1 cellular context compared by ENCODE assay signal in the genomic region with DNA sequence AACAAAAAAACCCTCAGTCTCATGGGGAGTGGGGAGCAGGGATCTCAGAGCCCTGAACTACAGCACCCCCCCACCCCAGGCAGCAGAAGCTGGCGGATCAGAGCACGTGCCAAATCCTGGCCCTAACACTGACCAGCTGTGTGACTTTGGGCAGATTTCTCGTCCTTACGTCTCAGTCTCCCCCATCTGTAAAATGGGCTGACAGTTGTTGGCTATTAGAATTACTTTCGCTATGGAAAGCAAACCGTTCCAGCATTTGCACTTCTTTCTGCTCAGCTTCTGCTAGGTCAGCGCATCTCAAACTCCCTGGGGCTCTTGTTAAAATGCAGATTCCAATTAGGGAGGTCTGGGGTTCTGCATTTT.
TF ChIP-seq lines count a peak whose summit lies in the region.

No MANE protein-coding gene starts in this region.

TF ChIP-seq in WTC11, 78 proteins besides CTCF, POLR2A, EP300 and RAD21 (continued from another document):
- no peak for TF ChIP-seq ZNF416 (CRISPR knock-in tag; IDR thresholded peaks at IDR 0.05)
- TF ChIP-seq, protein P1, sequence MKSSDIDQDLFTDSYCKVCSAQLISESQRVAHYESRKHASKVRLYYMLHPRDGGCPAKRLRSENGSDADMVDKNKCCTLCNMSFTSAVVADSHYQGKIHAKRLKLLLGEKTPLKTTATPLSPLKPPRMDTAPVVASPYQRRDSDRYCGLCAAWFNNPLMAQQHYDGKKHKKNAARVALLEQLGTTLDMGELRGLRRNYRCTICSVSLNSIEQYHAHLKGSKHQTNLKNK (CRISPR knock-in tag; IDR thresholded peaks at IDR 0.05), result no peak
- TF ChIP-seq ZNF232 (CRISPR knock-in tag; IDR thresholded peaks at IDR 0.05), result no peak
- TF ChIP-seq TCF7 (CRISPR knock-in tag; IDR thresholded peaks at IDR 0.05; ENCODE audit: low read depth), result no peak
- TF ChIP-seq, protein P2, sequence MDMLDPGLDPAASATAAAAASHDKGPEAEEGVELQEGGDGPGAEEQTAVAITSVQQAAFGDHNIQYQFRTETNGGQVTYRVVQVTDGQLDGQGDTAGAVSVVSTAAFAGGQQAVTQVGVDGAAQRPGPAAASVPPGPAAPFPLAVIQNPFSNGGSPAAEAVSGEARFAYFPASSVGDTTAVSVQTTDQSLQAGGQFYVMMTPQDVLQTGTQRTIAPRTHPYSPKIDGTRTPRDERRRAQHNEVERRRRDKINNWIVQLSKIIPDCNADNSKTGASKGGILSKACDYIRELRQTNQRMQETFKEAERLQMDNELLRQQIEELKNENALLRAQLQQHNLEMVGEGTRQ (CRISPR knock-in tag; IDR thresholded peaks at IDR 0.05), result no peak
- TF ChIP-seq, protein P3, sequence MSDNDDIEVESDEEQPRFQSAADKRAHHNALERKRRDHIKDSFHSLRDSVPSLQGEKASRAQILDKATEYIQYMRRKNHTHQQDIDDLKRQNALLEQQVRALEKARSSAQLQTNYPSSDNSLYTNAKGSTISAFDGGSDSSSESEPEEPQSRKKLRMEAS (CRISPR knock-in tag; IDR thresholded peaks at IDR 0.05), result no peak
- TF ChIP-seq TP53 (CRISPR knock-in tag; IDR thresholded peaks at IDR 0.05), result no peak
- TF ChIP-seq, protein P4, sequence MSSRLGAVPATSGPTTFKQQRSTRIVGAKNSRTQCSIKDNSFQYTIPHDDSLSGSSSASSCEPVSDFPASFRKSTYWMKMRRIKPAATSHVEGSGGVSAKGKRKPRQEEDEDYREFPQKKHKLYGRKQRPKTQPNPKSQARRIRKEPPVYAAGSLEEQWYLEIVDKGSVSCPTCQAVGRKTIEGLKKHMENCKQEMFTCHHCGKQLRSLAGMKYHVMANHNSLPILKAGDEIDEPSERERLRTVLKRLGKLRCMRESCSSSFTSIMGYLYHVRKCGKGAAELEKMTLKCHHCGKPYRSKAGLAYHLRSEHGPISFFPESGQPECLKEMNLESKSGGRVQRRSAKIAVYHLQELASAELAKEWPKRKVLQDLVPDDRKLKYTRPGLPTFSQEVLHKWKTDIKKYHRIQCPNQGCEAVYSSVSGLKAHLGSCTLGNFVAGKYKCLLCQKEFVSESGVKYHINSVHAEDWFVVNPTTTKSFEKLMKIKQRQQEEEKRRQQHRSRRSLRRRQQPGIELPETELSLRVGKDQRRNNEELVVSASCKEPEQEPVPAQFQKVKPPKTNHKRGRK (CRISPR knock-in tag; IDR thresholded peaks at IDR 0.05; ENCODE audit: borderline replicate concordance), result no peak
- TF ChIP-seq, protein P5, sequence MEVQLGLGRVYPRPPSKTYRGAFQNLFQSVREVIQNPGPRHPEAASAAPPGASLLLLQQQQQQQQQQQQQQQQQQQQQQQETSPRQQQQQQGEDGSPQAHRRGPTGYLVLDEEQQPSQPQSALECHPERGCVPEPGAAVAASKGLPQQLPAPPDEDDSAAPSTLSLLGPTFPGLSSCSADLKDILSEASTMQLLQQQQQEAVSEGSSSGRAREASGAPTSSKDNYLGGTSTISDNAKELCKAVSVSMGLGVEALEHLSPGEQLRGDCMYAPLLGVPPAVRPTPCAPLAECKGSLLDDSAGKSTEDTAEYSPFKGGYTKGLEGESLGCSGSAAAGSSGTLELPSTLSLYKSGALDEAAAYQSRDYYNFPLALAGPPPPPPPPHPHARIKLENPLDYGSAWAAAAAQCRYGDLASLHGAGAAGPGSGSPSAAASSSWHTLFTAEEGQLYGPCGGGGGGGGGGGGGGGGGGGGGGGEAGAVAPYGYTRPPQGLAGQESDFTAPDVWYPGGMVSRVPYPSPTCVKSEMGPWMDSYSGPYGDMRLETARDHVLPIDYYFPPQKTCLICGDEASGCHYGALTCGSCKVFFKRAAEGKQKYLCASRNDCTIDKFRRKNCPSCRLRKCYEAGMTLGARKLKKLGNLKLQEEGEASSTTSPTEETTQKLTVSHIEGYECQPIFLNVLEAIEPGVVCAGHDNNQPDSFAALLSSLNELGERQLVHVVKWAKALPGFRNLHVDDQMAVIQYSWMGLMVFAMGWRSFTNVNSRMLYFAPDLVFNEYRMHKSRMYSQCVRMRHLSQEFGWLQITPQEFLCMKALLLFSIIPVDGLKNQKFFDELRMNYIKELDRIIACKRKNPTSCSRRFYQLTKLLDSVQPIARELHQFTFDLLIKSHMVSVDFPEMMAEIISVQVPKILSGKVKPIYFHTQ (CRISPR knock-in tag; IDR thresholded peaks at IDR 0.05), result peak; percentile 87; the same call in 1 of the 2 replicates
- TF ChIP-seq, protein P6, sequence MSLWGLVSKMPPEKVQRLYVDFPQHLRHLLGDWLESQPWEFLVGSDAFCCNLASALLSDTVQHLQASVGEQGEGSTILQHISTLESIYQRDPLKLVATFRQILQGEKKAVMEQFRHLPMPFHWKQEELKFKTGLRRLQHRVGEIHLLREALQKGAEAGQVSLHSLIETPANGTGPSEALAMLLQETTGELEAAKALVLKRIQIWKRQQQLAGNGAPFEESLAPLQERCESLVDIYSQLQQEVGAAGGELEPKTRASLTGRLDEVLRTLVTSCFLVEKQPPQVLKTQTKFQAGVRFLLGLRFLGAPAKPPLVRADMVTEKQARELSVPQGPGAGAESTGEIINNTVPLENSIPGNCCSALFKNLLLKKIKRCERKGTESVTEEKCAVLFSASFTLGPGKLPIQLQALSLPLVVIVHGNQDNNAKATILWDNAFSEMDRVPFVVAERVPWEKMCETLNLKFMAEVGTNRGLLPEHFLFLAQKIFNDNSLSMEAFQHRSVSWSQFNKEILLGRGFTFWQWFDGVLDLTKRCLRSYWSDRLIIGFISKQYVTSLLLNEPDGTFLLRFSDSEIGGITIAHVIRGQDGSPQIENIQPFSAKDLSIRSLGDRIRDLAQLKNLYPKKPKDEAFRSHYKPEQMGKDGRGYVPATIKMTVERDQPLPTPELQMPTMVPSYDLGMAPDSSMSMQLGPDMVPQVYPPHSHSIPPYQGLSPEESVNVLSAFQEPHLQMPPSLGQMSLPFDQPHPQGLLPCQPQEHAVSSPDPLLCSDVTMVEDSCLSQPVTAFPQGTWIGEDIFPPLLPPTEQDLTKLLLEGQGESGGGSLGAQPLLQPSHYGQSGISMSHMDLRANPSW (CRISPR knock-in tag; conservative IDR thresholded peaks at IDR 0.05; ENCODE audit: low read depth), result no peak
- TF ChIP-seq, protein P7, sequence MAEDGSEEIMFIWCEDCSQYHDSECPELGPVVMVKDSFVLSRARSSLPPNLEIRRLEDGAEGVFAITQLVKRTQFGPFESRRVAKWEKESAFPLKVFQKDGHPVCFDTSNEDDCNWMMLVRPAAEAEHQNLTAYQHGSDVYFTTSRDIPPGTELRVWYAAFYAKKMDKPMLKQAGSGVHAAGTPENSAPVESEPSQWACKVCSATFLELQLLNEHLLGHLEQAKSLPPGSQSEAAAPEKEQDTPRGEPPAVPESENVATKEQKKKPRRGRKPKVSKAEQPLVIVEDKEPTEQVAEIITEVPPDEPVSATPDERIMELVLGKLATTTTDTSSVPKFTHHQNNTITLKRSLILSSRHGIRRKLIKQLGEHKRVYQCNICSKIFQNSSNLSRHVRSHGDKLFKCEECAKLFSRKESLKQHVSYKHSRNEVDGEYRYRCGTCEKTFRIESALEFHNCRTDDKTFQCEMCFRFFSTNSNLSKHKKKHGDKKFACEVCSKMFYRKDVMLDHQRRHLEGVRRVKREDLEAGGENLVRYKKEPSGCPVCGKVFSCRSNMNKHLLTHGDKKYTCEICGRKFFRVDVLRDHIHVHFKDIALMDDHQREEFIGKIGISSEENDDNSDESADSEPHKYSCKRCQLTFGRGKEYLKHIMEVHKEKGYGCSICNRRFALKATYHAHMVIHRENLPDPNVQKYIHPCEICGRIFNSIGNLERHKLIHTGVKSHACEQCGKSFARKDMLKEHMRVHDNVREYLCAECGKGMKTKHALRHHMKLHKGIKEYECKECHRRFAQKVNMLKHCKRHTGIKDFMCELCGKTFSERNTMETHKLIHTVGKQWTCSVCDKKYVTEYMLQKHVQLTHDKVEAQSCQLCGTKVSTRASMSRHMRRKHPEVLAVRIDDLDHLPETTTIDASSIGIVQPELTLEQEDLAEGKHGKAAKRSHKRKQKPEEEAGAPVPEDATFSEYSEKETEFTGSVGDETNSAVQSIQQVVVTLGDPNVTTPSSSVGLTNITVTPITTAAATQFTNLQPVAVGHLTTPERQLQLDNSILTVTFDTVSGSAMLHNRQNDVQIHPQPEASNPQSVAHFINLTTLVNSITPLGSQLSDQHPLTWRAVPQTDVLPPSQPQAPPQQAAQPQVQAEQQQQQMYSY (CRISPR knock-in tag; IDR thresholded peaks at IDR 0.05), result no peak
- TF ChIP-seq, protein P8, sequence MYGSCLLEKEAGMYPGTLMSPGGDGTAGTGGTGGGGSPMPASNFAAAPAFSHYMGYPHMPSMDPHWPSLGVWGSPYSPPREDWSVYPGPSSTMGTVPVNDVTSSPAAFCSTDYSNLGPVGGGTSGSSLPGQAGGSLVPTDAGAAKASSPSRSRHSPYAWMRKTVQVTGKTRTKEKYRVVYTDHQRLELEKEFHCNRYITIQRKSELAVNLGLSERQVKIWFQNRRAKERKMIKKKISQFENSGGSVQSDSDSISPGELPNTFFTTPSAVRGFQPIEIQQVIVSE (CRISPR knock-in tag; IDR thresholded peaks at IDR 0.05; ENCODE audit: borderline replicate concordance), result no peak
- TF ChIP-seq, protein P9, sequence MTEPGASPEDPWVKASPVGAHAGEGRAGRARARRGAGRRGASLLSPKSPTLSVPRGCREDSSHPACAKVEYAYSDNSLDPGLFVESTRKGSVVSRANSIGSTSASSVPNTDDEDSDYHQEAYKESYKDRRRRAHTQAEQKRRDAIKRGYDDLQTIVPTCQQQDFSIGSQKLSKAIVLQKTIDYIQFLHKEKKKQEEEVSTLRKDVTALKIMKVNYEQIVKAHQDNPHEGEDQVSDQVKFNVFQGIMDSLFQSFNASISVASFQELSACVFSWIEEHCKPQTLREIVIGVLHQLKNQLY (CRISPR knock-in tag; IDR thresholded peaks at IDR 0.05), result no peak
- TF ChIP-seq, protein P10, sequence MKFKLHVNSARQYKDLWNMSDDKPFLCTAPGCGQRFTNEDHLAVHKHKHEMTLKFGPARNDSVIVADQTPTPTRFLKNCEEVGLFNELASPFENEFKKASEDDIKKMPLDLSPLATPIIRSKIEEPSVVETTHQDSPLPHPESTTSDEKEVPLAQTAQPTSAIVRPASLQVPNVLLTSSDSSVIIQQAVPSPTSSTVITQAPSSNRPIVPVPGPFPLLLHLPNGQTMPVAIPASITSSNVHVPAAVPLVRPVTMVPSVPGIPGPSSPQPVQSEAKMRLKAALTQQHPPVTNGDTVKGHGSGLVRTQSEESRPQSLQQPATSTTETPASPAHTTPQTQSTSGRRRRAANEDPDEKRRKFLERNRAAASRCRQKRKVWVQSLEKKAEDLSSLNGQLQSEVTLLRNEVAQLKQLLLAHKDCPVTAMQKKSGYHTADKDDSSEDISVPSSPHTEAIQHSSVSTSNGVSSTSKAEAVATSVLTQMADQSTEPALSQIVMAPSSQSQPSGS (CRISPR knock-in tag; IDR thresholded peaks at IDR 0.05; ENCODE audit: borderline replicate concordance, low read depth), result no peak
- TF ChIP-seq GRHL2 (CRISPR knock-in tag; IDR thresholded peaks at IDR 0.05; ENCODE audit: insufficient replicate concordance, severe bottlenecking), result no peak
- no peak for TF ChIP-seq ZNF219 (CRISPR knock-in tag; IDR thresholded peaks at IDR 0.05; ENCODE audit: borderline replicate concordance)
- no peak for TF ChIP-seq RORB (CRISPR knock-in tag; IDR thresholded peaks at IDR 0.05)
- TF ChIP-seq, protein P11, sequence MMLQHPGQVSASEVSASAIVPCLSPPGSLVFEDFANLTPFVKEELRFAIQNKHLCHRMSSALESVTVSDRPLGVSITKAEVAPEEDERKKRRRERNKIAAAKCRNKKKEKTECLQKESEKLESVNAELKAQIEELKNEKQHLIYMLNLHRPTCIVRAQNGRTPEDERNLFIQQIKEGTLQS (CRISPR knock-in tag; conservative IDR thresholded peaks at IDR 0.05), result no peak
- no peak for TF ChIP-seq NFATC4 (CRISPR knock-in tag; IDR thresholded peaks at IDR 0.05)
- TF ChIP-seq EMX1 (CRISPR knock-in tag; IDR thresholded peaks at IDR 0.05), result peak; percentile 75; the same call in 1 of the 2 replicates
- TF ChIP-seq, protein P12, sequence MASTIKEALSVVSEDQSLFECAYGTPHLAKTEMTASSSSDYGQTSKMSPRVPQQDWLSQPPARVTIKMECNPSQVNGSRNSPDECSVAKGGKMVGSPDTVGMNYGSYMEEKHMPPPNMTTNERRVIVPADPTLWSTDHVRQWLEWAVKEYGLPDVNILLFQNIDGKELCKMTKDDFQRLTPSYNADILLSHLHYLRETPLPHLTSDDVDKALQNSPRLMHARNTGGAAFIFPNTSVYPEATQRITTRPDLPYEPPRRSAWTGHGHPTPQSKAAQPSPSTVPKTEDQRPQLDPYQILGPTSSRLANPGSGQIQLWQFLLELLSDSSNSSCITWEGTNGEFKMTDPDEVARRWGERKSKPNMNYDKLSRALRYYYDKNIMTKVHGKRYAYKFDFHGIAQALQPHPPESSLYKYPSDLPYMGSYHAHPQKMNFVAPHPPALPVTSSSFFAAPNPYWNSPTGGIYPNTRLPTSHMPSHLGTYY (CRISPR knock-in tag; IDR thresholded peaks at IDR 0.05), result peak; percentile 78; the same call in 1 of the 2 replicates
- TF ChIP-seq, protein P13, sequence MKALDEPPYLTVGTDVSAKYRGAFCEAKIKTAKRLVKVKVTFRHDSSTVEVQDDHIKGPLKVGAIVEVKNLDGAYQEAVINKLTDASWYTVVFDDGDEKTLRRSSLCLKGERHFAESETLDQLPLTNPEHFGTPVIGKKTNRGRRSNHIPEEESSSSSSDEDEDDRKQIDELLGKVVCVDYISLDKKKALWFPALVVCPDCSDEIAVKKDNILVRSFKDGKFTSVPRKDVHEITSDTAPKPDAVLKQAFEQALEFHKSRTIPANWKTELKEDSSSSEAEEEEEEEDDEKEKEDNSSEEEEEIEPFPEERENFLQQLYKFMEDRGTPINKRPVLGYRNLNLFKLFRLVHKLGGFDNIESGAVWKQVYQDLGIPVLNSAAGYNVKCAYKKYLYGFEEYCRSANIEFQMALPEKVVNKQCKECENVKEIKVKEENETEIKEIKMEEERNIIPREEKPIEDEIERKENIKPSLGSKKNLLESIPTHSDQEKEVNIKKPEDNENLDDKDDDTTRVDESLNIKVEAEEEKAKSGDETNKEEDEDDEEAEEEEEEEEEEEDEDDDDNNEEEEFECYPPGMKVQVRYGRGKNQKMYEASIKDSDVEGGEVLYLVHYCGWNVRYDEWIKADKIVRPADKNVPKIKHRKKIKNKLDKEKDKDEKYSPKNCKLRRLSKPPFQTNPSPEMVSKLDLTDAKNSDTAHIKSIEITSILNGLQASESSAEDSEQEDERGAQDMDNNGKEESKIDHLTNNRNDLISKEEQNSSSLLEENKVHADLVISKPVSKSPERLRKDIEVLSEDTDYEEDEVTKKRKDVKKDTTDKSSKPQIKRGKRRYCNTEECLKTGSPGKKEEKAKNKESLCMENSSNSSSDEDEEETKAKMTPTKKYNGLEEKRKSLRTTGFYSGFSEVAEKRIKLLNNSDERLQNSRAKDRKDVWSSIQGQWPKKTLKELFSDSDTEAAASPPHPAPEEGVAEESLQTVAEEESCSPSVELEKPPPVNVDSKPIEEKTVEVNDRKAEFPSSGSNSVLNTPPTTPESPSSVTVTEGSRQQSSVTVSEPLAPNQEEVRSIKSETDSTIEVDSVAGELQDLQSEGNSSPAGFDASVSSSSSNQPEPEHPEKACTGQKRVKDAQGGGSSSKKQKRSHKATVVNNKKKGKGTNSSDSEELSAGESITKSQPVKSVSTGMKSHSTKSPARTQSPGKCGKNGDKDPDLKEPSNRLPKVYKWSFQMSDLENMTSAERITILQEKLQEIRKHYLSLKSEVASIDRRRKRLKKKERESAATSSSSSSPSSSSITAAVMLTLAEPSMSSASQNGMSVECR (CRISPR knock-in tag; IDR thresholded peaks at IDR 0.05; ENCODE audit: borderline replicate concordance), result no peak
- no peak for TF ChIP-seq TEAD1 (CRISPR knock-in tag; IDR thresholded peaks at IDR 0.05)
- no peak for TF ChIP-seq IRF2 (CRISPR knock-in tag; IDR thresholded peaks at IDR 0.05; ENCODE audit: borderline replicate concordance, low read depth)
- TF ChIP-seq, protein P14, sequence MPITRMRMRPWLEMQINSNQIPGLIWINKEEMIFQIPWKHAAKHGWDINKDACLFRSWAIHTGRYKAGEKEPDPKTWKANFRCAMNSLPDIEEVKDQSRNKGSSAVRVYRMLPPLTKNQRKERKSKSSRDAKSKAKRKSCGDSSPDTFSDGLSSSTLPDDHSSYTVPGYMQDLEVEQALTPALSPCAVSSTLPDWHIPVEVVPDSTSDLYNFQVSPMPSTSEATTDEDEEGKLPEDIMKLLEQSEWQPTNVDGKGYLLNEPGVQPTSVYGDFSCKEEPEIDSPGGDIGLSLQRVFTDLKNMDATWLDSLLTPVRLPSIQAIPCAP (CRISPR knock-in tag; IDR thresholded peaks at IDR 0.05), result no peak
